In the genomic region with DNA sequence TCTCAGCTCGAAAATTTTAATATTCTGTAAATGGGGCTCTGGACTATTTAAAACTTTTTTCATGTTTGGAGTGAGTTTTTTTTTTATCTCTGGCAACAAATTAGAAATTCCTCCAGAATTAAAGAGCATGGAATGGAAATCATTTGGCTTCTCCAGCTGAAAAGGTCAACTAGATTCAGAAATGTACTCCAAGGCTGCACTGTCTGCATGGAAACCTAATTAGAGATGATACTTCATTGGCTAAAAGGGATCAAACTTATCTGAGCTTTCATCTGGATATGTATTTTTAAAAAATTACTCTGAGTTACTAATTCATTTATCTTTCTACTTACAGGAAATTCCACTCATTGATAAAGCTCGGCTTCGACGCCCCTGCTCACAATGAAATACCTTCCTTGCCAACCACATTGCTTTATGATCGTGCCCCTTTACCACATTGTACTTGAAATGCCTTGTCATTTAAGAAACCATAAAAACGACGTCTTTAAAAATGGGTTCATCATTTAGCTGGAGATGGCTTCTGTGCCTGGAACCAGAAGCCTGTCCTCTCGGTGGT, we compare ENCODE assay signal across 22 cellular contexts.
DNase-seq lines count a peak whose midpoint lies in the region; ATAC-seq, FAIRE-seq and TF ChIP-seq lines count a peak whose summit lies in the region.
"Had no signal": no experiment of that assay in that cellular context is flagged by ENCODE, and none has a peak within 500 bp of the region (broad histone marks: within the 10 kb centered on the region; RNA-seq: fewer than 3 reads in every experiment).

No MANE protein-coding gene starts in this region.

- no peak for TF ChIP-seq EP300 in SK-N-SH (IDR thresholded peaks at IDR 0.05; ENCODE audit: borderline replicate concordance in 1 of 2, low read depth in 1 of 2, low read length in 1 of 2)

- peak; percentile 18 for FAIRE-seq in bronchial epithelial cell (lab: Jason Lieb, UNC)
- FAIRE-seq: GM18507 had no signal

- peaks cover 4% of the 10 kb centered on the region for H3K4me1 Mint-ChIP-seq in activated naive CD4-positive, alpha-beta T cell treated with anti-CD3 and anti-CD28 coated beads, Interleukin-2, amount 10 ng/mL, durations not matched to agents 7 days and 5 days

- H4K5ac ChIP-seq in mesendoderm (ENCODE audit: low read length), result no peak overlapping the region

- DNase-seq in activated naive CD4-positive, alpha-beta T cell treated with anti-CD3 and anti-CD28 coated beads, Interleukin-2, amount 10 ng/mL, durations not matched to agents 7 days and 5 days, result no peak
- no peak for DNase-seq in activated naive CD4-positive, alpha-beta T cell treated with anti-CD3 and anti-CD28 coated beads, Interleukin-2, amount 50 U/mL, for 72 hours (ENCODE audit: low spot score in 2 of 2)
- DNase-seq in SK-N-SH, result no peak
- no peak for DNase-seq in bronchial epithelial cell (ENCODE audit: low read depth)
- no peak for DNase-seq in mesendoderm
- no peak for DNase-seq in iPS-NIHi7 (ENCODE audit: extremely low spot score)
- DNase-seq in stimulated activated CD8-positive, alpha-beta memory T cell treated with anti-CD3 and anti-CD28 coated beads, Interleukin-4, amount 100 ng/mL, for 48 hours, result no peak
- DNase-seq: 8988T; ACHN; CD4-positive, alpha-beta T cell; COR-L47; DMS53; MM.1S; NCI-H2029; NCI-H446 treated with DMSO at 0.1 percent for 48 hours; NCI-H526; Right ventricle myocardium superior; RPMI8226 had no signal

- H3K27me3 Mint-ChIP-seq in activated naive CD4-positive, alpha-beta T cell treated with anti-CD3 and anti-CD28 coated beads, Interleukin-2, amount 10 ng/mL, durations not matched to agents 7 days and 5 days, result no peaks in the 10 kb centered on the region
- H3K27me3 Mint-ChIP-seq: CD4-positive, alpha-beta T cell had no signal

- peak overlapping the region; percentile 68 for H3K27ac Mint-ChIP-seq in activated naive CD4-positive, alpha-beta T cell treated with anti-CD3 and anti-CD28 coated beads, Interleukin-2, amount 10 ng/mL, durations not matched to agents 7 days and 5 days
- H3K27ac Mint-ChIP-seq in activated naive CD4-positive, alpha-beta T cell treated with anti-CD3 and anti-CD28 coated beads, Interleukin-2, amount 50 U/mL, for 72 hours, result no peak overlapping the region
- H3K27ac Mint-ChIP-seq: CD4-positive, alpha-beta T cell had no signal

- WGBS in SK-N-SH (ENCODE audit: low lambda C conversion rate), result 40% methylated on average over 8 of the region's 8 CpGs
- no CpG with 5 or more reads among the region's 8 CpGs for WGBS in mesendoderm (ENCODE audit: extremely low coverage, insufficient coverage, low lambda C conversion rate)

- H3K4ac ChIP-seq in mesendoderm (ENCODE audit: low read depth, low read length), result no peak overlapping the region

- no peak for ATAC-seq in activated naive CD4-positive, alpha-beta T cell treated with anti-CD3 and anti-CD28 coated beads, Interleukin-2, amount 50 U/mL, for 72 hours
- ATAC-seq: HCT116 had no signal

- H3K36me3 ChIP-seq in SK-N-SH (replicated peaks in 1 of 2; ENCODE audit: control insufficient read depth in 1 of 2, insufficient read depth in 2 of 2, low read length in 1 of 2) (no peaks in the 10 kb centered on the region), bronchial epithelial cell (ENCODE audit: control insufficient read depth, insufficient read depth, low read length) (no peaks in the 10 kb centered on the region), mesendoderm (ENCODE audit: control insufficient read depth, insufficient read depth, low read length) (no peaks in the 10 kb centered on the region)
- H3K36me3 ChIP-seq: BLaER1 had no signal

- H3K36me3 Mint-ChIP-seq in activated naive CD4-positive, alpha-beta T cell treated with anti-CD3 and anti-CD28 coated beads, Interleukin-2, amount 10 ng/mL, durations not matched to agents 7 days and 5 days, result peaks cover 1% of the 10 kb centered on the region
- peaks cover 26 to 60% of the 10 kb centered on the region in 2 donors for H3K36me3 Mint-ChIP-seq in activated naive CD4-positive, alpha-beta T cell treated with anti-CD3 and anti-CD28 coated beads, Interleukin-2, amount 50 U/mL, for 72 hours

- H2BK15ac ChIP-seq in mesendoderm (replicated peaks; ENCODE audit: low read depth), result no peak overlapping the region

- H3K79me1 ChIP-seq in mesendoderm (ENCODE audit: low read length), result no peaks in the 10 kb centered on the region

- peak overlapping the region; percentile 70 for H3K18ac ChIP-seq in mesendoderm (ENCODE audit: low read length)

- CTCF ChIA-PET in activated naive CD4-positive, alpha-beta T cell treated with anti-CD3 and anti-CD28 coated beads, Interleukin-2, amount 10 ng/mL, durations not matched to agents 7 days and 5 days (lab: Charles Lee), result interaction anchor here (2.5 kb wide), 1 partner anchor 23 kb away, joined by 9 read pairs; no protein-coding TSS in a partner anchor
- CTCF ChIA-PET in SK-N-SH (lab: Yijun Ruan, JAX), result interaction anchor here (1.3 kb wide), 1 partner anchor 152 kb away, joined by 6 read pairs; no protein-coding TSS in a partner anchor

- TF ChIP-seq CTCF in SK-N-SH (IDR thresholded peaks at IDR 0.05), result no peak
- TF ChIP-seq CTCF in bronchial epithelial cell (IDR thresholded peaks at IDR 0.05; ENCODE audit: insufficient read depth, low read length, severe bottlenecking), result no peak

- no peaks in the 10 kb centered on the region for H3K79me2 ChIP-seq in SK-N-SH (ENCODE audit: insufficient read depth)
- no peaks in the 10 kb centered on the region for H3K79me2 ChIP-seq in mesendoderm (ENCODE audit: control insufficient read depth, insufficient read depth, low read length)

- POLR2A ChIA-PET in SK-N-SH (lab: Yijun Ruan, JAX), result no interaction called here

- no peak overlapping the region for H2AK5ac ChIP-seq in mesendoderm (ENCODE audit: low read length)

- H3K4me1 ChIP-seq in SK-N-SH (ENCODE audit: control insufficient read depth in 1 of 2, insufficient read depth in 2 of 2, low read depth in 1 of 2, low read length in 1 of 2) (peaks cover 0 to 29% of the 10 kb centered on the region in 2 experiments; a peak in 2 of 4 replicates), mesendoderm (ENCODE audit: control insufficient read depth, low read depth, low read length) (peaks cover 15% of the 10 kb centered on the region)

- no peak overlapping the region for H3K4me3 Mint-ChIP-seq in activated naive CD4-positive, alpha-beta T cell treated with anti-CD3 and anti-CD28 coated beads, Interleukin-2, amount 10 ng/mL, durations not matched to agents 7 days and 5 days
- H3K4me3 Mint-ChIP-seq: CD4-positive, alpha-beta T cell had no signal

- H3K4me2 ChIP-seq in SK-N-SH, result no peak overlapping the region
- H3K4me2 ChIP-seq in mesendoderm (ENCODE audit: low read length), result no peak overlapping the region
- H3K4me2 ChIP-seq: BLaER1, KMS-11 had no signal

- H3K9me2 ChIP-seq in SK-N-SH, result no peaks in the 10 kb centered on the region

- H3K27ac ChIP-seq in SK-N-SH (ENCODE audit: low read depth in 2 of 2, low read length in 1 of 2) (no peak overlapping the region; a peak in 1 of 4 replicates), mesendoderm (ENCODE audit: low read depth, low read length) (no peak overlapping the region)
- H3K27ac ChIP-seq: BLaER1, KMS-11 had no signal

- H3K23ac ChIP-seq in mesendoderm (ENCODE audit: low read length), result no peak overlapping the region

- TF ChIP-seq RAD21 in SK-N-SH (IDR thresholded peaks at IDR 0.05; ENCODE audit: low read length), result no peak

- H3K4me3 ChIP-seq in SK-N-SH (ENCODE audit: low read depth in 2 of 2, low read length in 1 of 2) (no peak overlapping the region), bronchial epithelial cell (ENCODE audit: low read depth, low read length) (no peak overlapping the region), mesendoderm (ENCODE audit: low read length) (no peak overlapping the region)
- H3K4me3 ChIP-seq: BLaER1 had no signal

- peaks cover 13% of the 10 kb centered on the region for H3K9me3 Mint-ChIP-seq in activated naive CD4-positive, alpha-beta T cell treated with anti-CD3 and anti-CD28 coated beads, Interleukin-2, amount 10 ng/mL, durations not matched to agents 7 days and 5 days
- peaks cover 0 to 13% of the 10 kb centered on the region in 2 donors for H3K9me3 Mint-ChIP-seq in activated naive CD4-positive, alpha-beta T cell treated with anti-CD3 and anti-CD28 coated beads, Interleukin-2, amount 50 U/mL, for 72 hours

- no peak overlapping the region for H2AFZ ChIP-seq in SK-N-SH (ENCODE audit: low read depth)

- no peak overlapping the region for H3K56ac ChIP-seq in mesendoderm (ENCODE audit: low read length)

- H3K27me3 ChIP-seq in SK-N-SH (ENCODE audit: insufficient read depth) (no peaks in the 10 kb centered on the region), bronchial epithelial cell (ENCODE audit: control insufficient read depth, insufficient read depth, low read length) (no peaks in the 10 kb centered on the region), mesendoderm (ENCODE audit: insufficient read depth, low read length, poor library complexity) (no peaks in the 10 kb centered on the region)
- H3K27me3 ChIP-seq: BLaER1 had no signal

- H4K8ac ChIP-seq in mesendoderm (ENCODE audit: low read depth, low read length), result no peak overlapping the region

- H3K9ac ChIP-seq in SK-N-SH (no peak overlapping the region), mesendoderm (ENCODE audit: low read length) (no peak overlapping the region)
- H3K9ac ChIP-seq: BLaER1, KMS-11 had no signal

- no peak overlapping the region for H2BK120ac ChIP-seq in mesendoderm (ENCODE audit: low read depth, low read length)

- H3F3A ChIP-seq in SK-N-SH (replicated peaks; ENCODE audit: insufficient read depth), result no peaks in the 10 kb centered on the region

- H3K9me3 ChIP-seq in SK-N-SH, result no peaks in the 10 kb centered on the region

- no peaks in the 10 kb centered on the region for H4K20me1 ChIP-seq in SK-N-SH (ENCODE audit: insufficient read depth)
- H4K20me1 ChIP-seq: BLaER1 had no signal

- no peak overlapping the region for H2BK5ac ChIP-seq in mesendoderm (ENCODE audit: low read length)

TF ChIP-seq in SK-N-SH, 30 proteins besides CTCF, POLR2A, EP300 and RAD21:
- TF ChIP-seq RFX5 (IDR thresholded peaks at IDR 0.05; ENCODE audit: low read length) (peak; percentile 63; the same call in 1 of the 2 replicates), SIN3A (IDR thresholded peaks at IDR 0.05; ENCODE audit: borderline replicate concordance, low read depth, low read length) (no peak)
